Comparison of ENCODE assay signal across 1 cellular context in the genomic region with DNA sequence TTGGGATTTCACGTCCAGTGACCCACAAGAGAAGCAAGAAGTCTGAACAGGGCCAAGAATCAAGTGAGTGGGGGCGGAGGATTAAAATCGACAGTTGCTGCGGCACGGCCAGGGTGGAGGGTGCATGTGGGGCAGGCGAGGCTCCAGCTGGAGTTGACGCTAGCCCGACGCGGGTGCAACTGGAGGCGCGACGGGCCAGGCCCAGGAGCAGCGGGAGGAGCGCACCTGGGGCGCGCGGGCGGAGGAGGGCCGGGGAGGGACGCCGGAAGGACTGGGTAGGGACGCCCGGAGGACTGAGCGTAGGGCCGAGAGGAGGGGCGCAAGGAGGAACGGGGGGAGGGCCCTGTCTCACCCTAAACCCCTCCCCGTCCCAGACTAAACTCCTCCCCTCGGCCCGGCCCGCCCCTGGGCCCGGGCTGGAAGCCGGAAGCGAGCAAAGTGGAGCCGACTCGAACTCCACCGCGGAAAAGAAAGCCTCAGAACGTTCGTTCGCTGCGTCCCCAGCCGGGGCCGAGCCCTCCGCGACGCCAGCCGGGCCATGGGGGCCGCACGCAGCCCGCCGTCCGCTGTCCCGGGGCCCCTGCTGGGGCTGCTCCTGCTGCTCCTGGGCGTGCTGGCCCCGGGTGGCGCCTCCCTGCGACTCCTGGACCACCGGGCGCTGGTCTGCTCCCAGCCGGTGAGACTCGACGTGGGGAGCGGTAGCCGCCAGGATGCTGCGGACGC.
TF ChIP-seq lines count a peak whose summit lies in the region.

A gene with protein sequence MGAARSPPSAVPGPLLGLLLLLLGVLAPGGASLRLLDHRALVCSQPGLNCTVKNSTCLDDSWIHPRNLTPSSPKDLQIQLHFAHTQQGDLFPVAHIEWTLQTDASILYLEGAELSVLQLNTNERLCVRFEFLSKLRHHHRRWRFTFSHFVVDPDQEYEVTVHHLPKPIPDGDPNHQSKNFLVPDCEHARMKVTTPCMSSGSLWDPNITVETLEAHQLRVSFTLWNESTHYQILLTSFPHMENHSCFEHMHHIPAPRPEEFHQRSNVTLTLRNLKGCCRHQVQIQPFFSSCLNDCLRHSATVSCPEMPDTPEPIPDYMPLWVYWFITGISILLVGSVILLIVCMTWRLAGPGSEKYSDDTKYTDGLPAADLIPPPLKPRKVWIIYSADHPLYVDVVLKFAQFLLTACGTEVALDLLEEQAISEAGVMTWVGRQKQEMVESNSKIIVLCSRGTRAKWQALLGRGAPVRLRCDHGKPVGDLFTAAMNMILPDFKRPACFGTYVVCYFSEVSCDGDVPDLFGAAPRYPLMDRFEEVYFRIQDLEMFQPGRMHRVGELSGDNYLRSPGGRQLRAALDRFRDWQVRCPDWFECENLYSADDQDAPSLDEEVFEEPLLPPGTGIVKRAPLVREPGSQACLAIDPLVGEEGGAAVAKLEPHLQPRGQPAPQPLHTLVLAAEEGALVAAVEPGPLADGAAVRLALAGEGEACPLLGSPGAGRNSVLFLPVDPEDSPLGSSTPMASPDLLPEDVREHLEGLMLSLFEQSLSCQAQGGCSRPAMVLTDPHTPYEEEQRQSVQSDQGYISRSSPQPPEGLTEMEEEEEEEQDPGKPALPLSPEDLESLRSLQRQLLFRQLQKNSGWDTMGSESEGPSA (plus strand): TSS at position 447 of the 723 bp plus-strand sequence. CDS start 92 bp downstream, at position 539.

TF ChIP-seq in GM12878, 131 proteins besides CTCF, POLR2A, EP300 and RAD21 (continued from another document and continues in another):
- TF ChIP-seq, protein P1, sequence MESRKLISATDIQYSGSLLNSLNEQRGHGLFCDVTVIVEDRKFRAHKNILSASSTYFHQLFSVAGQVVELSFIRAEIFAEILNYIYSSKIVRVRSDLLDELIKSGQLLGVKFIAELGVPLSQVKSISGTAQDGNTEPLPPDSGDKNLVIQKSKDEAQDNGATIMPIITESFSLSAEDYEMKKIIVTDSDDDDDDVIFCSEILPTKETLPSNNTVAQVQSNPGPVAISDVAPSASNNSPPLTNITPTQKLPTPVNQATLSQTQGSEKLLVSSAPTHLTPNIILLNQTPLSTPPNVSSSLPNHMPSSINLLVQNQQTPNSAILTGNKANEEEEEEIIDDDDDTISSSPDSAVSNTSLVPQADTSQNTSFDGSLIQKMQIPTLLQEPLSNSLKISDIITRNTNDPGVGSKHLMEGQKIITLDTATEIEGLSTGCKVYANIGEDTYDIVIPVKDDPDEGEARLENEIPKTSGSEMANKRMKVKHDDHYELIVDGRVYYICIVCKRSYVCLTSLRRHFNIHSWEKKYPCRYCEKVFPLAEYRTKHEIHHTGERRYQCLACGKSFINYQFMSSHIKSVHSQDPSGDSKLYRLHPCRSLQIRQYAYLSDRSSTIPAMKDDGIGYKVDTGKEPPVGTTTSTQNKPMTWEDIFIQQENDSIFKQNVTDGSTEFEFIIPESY (IDR thresholded peaks at IDR 0.05) = no peak
- TF ChIP-seq LARP7 (IDR thresholded peaks at IDR 0.05) = peak; percentile 42
- no peak for TF ChIP-seq JUND (IDR thresholded peaks at IDR 0.05; ENCODE audit: low read depth, low read length)
- TF ChIP-seq, protein P2, sequence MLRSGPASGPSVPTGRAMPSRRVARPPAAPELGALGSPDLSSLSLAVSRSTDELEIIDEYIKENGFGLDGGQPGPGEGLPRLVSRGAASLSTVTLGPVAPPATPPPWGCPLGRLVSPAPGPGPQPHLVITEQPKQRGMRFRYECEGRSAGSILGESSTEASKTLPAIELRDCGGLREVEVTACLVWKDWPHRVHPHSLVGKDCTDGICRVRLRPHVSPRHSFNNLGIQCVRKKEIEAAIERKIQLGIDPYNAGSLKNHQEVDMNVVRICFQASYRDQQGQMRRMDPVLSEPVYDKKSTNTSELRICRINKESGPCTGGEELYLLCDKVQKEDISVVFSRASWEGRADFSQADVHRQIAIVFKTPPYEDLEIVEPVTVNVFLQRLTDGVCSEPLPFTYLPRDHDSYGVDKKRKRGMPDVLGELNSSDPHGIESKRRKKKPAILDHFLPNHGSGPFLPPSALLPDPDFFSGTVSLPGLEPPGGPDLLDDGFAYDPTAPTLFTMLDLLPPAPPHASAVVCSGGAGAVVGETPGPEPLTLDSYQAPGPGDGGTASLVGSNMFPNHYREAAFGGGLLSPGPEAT (IDR thresholded peaks at IDR 0.05; ENCODE audit: low read depth) = no peak
- peak; percentile 34 for TF ChIP-seq BACH1 (IDR thresholded peaks at IDR 0.05; ENCODE audit: borderline replicate concordance)
- no peak for TF ChIP-seq ESRRA (IDR thresholded peaks at IDR 0.05; ENCODE audit: low read length)
- TF ChIP-seq, protein P3, sequence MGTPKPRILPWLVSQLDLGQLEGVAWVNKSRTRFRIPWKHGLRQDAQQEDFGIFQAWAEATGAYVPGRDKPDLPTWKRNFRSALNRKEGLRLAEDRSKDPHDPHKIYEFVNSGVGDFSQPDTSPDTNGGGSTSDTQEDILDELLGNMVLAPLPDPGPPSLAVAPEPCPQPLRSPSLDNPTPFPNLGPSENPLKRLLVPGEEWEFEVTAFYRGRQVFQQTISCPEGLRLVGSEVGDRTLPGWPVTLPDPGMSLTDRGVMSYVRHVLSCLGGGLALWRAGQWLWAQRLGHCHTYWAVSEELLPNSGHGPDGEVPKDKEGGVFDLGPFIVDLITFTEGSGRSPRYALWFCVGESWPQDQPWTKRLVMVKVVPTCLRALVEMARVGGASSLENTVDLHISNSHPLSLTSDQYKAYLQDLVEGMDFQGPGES (IDR thresholded peaks at IDR 0.05) = no peak
- peak; percentile 76 for TF ChIP-seq GATAD2B (conservative IDR thresholded peaks at IDR 0.05; ENCODE audit: low read depth)
- TF ChIP-seq, protein P4, sequence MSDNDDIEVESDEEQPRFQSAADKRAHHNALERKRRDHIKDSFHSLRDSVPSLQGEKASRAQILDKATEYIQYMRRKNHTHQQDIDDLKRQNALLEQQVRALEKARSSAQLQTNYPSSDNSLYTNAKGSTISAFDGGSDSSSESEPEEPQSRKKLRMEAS (IDR thresholded peaks at IDR 0.05; ENCODE audit: low read depth, low read length) = peak; percentile 56; the same call in 1 of the 2 replicates
- peak; percentile 67; the same call in 1 of the 2 replicates for TF ChIP-seq TCF3 (IDR thresholded peaks at IDR 0.05; ENCODE audit: borderline replicate concordance, insufficient read depth, low read depth, low read length)
- 0 out of 2 replicates have a peak, but pooled peaks have one; percentile 30 for TF ChIP-seq ZSCAN29 (IDR thresholded peaks at IDR 0.05)
- TF ChIP-seq, protein P5, sequence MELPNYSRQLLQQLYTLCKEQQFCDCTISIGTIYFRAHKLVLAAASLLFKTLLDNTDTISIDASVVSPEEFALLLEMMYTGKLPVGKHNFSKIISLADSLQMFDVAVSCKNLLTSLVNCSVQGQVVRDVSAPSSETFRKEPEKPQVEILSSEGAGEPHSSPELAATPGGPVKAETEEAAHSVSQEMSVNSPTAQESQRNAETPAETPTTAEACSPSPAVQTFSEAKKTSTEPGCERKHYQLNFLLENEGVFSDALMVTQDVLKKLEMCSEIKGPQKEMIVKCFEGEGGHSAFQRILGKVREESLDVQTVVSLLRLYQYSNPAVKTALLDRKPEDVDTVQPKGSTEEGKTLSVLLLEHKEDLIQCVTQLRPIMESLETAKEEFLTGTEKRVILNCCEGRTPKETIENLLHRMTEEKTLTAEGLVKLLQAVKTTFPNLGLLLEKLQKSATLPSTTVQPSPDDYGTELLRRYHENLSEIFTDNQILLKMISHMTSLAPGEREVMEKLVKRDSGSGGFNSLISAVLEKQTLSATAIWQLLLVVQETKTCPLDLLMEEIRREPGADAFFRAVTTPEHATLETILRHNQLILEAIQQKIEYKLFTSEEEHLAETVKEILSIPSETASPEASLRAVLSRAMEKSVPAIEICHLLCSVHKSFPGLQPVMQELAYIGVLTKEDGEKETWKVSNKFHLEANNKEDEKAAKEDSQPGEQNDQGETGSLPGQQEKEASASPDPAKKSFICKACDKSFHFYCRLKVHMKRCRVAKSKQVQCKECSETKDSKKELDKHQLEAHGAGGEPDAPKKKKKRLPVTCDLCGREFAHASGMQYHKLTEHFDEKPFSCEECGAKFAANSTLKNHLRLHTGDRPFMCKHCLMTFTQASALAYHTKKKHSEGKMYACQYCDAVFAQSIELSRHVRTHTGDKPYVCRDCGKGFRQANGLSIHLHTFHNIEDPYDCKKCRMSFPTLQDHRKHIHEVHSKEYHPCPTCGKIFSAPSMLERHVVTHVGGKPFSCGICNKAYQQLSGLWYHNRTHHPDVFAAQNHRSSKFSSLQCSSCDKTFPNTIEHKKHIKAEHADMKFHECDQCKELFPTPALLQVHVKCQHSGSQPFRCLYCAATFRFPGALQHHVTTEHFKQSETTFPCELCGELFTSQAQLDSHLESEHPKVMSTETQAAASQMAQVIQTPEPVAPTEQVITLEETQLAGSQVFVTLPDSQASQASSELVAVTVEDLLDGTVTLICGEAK (IDR thresholded peaks at IDR 0.05; ENCODE audit: borderline replicate concordance) = 0 out of 2 replicates have a peak, but pooled peaks have one; percentile 58
- TF ChIP-seq PAX8 (IDR thresholded peaks at IDR 0.05) = no peak
- TF ChIP-seq, protein P6, sequence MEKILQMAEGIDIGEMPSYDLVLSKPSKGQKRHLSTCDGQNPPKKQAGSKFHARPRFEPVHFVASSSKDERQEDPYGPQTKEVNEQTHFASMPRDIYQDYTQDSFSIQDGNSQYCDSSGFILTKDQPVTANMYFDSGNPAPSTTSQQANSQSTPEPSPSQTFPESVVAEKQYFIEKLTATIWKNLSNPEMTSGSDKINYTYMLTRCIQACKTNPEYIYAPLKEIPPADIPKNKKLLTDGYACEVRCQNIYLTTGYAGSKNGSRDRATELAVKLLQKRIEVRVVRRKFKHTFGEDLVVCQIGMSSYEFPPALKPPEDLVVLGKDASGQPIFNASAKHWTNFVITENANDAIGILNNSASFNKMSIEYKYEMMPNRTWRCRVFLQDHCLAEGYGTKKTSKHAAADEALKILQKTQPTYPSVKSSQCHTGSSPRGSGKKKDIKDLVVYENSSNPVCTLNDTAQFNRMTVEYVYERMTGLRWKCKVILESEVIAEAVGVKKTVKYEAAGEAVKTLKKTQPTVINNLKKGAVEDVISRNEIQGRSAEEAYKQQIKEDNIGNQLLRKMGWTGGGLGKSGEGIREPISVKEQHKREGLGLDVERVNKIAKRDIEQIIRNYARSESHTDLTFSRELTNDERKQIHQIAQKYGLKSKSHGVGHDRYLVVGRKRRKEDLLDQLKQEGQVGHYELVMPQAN (conservative IDR thresholded peaks at IDR 0.05) = peak; percentile 48
- TF ChIP-seq HDGF (IDR thresholded peaks at IDR 0.05) = peak; percentile 84
- peak; percentile 73 for TF ChIP-seq IKZF1 (conservative IDR thresholded peaks at IDR 0.05)
- TF ChIP-seq FOXK2 (IDR thresholded peaks at IDR 0.05) = no peak
- no peak for TF ChIP-seq MTA3 (IDR thresholded peaks at IDR 0.05; ENCODE audit: borderline replicate concordance, low read length)
- TF ChIP-seq POLR2AphosphoS2 (IDR thresholded peaks at IDR 0.05; ENCODE audit: low read depth, low read length) = peak; percentile 86
- TF ChIP-seq, protein P7, sequence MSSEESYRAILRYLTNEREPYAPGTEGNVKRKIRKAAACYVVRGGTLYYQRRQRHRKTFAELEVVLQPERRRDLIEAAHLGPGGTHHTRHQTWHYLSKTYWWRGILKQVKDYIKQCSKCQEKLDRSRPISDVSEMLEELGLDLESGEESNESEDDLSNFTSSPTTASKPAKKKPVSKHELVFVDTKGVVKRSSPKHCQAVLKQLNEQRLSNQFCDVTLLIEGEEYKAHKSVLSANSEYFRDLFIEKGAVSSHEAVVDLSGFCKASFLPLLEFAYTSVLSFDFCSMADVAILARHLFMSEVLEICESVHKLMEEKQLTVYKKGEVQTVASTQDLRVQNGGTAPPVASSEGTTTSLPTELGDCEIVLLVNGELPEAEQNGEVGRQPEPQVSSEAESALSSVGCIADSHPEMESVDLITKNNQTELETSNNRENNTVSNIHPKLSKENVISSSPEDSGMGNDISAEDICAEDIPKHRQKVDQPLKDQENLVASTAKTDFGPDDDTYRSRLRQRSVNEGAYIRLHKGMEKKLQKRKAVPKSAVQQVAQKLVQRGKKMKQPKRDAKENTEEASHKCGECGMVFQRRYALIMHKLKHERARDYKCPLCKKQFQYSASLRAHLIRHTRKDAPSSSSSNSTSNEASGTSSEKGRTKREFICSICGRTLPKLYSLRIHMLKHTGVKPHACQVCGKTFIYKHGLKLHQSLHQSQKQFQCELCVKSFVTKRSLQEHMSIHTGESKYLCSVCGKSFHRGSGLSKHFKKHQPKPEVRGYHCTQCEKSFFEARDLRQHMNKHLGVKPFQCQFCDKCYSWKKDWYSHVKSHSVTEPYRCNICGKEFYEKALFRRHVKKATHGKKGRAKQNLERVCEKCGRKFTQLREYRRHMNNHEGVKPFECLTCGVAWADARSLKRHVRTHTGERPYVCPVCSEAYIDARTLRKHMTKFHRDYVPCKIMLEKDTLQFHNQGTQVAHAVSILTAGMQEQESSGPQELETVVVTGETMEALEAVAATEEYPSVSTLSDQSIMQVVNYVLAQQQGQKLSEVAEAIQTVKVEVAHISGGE (CRISPR knock-in tag; IDR thresholded peaks at IDR 0.05) = no peak
- 0 out of 2 replicates have a peak, but pooled peaks have one; percentile 11 for TF ChIP-seq ZNF24 (IDR thresholded peaks at IDR 0.05)
- no peak for TF ChIP-seq ZNF384 (IDR thresholded peaks at IDR 0.05; ENCODE audit: borderline replicate concordance, low read depth, low read length)
- TF ChIP-seq SP1 (IDR thresholded peaks at IDR 0.05; ENCODE audit: low read depth, low read length) = peak; percentile 13
- no peak for TF ChIP-seq ETV6 (conservative IDR thresholded peaks at IDR 0.05 in 1 of 2, IDR thresholded peaks at IDR 0.05 in 1 of 2; ENCODE audit: borderline replicate concordance in 1 of 2, low read depth in 1 of 2)
- TF ChIP-seq BRCA1 (IDR thresholded peaks at IDR 0.05; ENCODE audit: low read depth, low read length) = no peak
- 0 out of 4 replicates have a peak, but pooled peaks of 1 of the 2 experiments have one; percentile 9 for TF ChIP-seq IKZF2 (IDR thresholded peaks at IDR 0.05)
- TF ChIP-seq, protein P8, sequence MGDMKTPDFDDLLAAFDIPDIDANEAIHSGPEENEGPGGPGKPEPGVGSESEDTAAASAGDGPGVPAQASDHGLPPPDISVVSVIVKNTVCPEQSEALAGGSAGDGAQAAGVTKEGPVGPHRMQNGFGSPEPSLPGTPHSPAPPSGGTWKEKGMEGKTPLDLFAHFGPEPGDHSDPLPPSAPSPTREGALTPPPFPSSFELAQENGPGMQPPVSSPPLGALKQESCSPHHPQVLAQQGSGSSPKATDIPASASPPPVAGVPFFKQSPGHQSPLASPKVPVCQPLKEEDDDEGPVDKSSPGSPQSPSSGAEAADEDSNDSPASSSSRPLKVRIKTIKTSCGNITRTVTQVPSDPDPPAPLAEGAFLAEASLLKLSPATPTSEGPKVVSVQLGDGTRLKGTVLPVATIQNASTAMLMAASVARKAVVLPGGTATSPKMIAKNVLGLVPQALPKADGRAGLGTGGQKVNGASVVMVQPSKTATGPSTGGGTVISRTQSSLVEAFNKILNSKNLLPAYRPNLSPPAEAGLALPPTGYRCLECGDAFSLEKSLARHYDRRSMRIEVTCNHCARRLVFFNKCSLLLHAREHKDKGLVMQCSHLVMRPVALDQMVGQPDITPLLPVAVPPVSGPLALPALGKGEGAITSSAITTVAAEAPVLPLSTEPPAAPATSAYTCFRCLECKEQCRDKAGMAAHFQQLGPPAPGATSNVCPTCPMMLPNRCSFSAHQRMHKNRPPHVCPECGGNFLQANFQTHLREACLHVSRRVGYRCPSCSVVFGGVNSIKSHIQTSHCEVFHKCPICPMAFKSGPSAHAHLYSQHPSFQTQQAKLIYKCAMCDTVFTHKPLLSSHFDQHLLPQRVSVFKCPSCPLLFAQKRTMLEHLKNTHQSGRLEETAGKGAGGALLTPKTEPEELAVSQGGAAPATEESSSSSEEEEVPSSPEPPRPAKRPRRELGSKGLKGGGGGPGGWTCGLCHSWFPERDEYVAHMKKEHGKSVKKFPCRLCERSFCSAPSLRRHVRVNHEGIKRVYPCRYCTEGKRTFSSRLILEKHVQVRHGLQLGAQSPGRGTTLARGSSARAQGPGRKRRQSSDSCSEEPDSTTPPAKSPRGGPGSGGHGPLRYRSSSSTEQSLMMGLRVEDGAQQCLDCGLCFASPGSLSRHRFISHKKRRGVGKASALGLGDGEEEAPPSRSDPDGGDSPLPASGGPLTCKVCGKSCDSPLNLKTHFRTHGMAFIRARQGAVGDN (IDR thresholded peaks at IDR 0.05) = peak; percentile 40; the same call in 1 of the 2 replicates
- peak; percentile 76 for TF ChIP-seq POLR2AphosphoS5 (IDR thresholded peaks at IDR 0.05; ENCODE audit: low read length)
- no peak for TF ChIP-seq SMC3 (IDR thresholded peaks at IDR 0.05; ENCODE audit: borderline replicate concordance, low read length)
